ENCODE assay signal across 1 cellular context in genomic region chr12:96274331-96274730, GRCh38.
TF ChIP-seq lines count a peak whose summit lies in the region.

No MANE protein-coding gene starts in this region.

TF ChIP-seq in SK-N-SH, 30 proteins besides CTCF, POLR2A, EP300 and RAD21 (continued from another document):
- TF ChIP-seq, protein P1, sequence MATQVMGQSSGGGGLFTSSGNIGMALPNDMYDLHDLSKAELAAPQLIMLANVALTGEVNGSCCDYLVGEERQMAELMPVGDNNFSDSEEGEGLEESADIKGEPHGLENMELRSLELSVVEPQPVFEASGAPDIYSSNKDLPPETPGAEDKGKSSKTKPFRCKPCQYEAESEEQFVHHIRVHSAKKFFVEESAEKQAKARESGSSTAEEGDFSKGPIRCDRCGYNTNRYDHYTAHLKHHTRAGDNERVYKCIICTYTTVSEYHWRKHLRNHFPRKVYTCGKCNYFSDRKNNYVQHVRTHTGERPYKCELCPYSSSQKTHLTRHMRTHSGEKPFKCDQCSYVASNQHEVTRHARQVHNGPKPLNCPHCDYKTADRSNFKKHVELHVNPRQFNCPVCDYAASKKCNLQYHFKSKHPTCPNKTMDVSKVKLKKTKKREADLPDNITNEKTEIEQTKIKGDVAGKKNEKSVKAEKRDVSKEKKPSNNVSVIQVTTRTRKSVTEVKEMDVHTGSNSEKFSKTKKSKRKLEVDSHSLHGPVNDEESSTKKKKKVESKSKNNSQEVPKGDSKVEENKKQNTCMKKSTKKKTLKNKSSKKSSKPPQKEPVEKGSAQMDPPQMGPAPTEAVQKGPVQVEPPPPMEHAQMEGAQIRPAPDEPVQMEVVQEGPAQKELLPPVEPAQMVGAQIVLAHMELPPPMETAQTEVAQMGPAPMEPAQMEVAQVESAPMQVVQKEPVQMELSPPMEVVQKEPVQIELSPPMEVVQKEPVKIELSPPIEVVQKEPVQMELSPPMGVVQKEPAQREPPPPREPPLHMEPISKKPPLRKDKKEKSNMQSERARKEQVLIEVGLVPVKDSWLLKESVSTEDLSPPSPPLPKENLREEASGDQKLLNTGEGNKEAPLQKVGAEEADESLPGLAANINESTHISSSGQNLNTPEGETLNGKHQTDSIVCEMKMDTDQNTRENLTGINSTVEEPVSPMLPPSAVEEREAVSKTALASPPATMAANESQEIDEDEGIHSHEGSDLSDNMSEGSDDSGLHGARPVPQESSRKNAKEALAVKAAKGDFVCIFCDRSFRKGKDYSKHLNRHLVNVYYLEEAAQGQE (IDR thresholded peaks at IDR 0.05; ENCODE audit: low read depth, low read length) = no peak
- TF ChIP-seq RCOR1 (IDR thresholded peaks at IDR 0.05; ENCODE audit: low read length) = no peak
